ENCODE assay signal across 11 cellular contexts in genomic region chr10:44965104-44965503, GRCh38. TPM values are rescaled to one million over a fixed set of nuclear protein-coding genes. Genes with fewer than 3 reads are reported as not detected.
DNase-seq lines count a peak whose midpoint lies in the region; ATAC-seq, FAIRE-seq and TF ChIP-seq lines count a peak whose summit lies in the region.
"Had no signal": no experiment of that assay in that cellular context is flagged by ENCODE, and none has a peak within 500 bp of the region (broad histone marks: within the 10 kb centered on the region; RNA-seq: fewer than 3 reads in every experiment).

No MANE protein-coding gene starts in this region.

- DNase-seq in GM13977 (ENCODE audit: low spot score) = peak; percentile 1
- no peak for DNase-seq in WTC11 (ENCODE audit: low spot score)
- no peak for DNase-seq in immature natural killer cell
- DNase-seq in spleen = no peak
- DNase-seq in SKM-1 treated with dmso at 0.1 percent for 144 hours (lab: John Stamatoyannopoulos, UW; ENCODE audit: unreplicated experiment) = no peak
- no peak for DNase-seq in sciatic nerve (ENCODE audit: low spot score)
- DNase-seq in AML-193 (lab: John Stamatoyannopoulos, UW) = no peak
- DNase-seq in GM19239 (ENCODE audit: insufficient read length, low spot score) = no peak
- DNase-seq: brain microvascular endothelial cell had no signal

- TF ChIP-seq POLR2A in spleen (IDR thresholded peaks at IDR 0.05) = no peak

- peak overlapping the region in 6 of 8 donors; percentile 67 to 93 (median 88) for H3K27ac ChIP-seq in spleen
- H3K27ac ChIP-seq: brain microvascular endothelial cell, epithelial cell of prostate had no signal

- 90 to 100% (median 96%) methylated on average over 1 of the region's 1 CpG for WGBS in spleen, 5 donors

- TF ChIP-seq CTCF in GM13977 (IDR thresholded peaks at IDR 0.05; ENCODE audit: extremely low read depth, insufficient read depth, missing control alignments) (no peak), WTC11 (IDR thresholded peaks at IDR 0.05) (no peak), spleen (IDR thresholded peaks at IDR 0.05 in 8 of 11, conservative IDR thresholded peaks at IDR 0.05 in 3 of 11) (no peak)

- intact Hi-C loops in spleen (cut with DNase I; ENCODE audit: low total_unique reads) = no loop called here
- intact Hi-C loops in sciatic nerve (cut with DNase I) = no loop called here

- in situ Hi-C loops in GM13977 (cut with MboI; ENCODE audit: low pct_unique_long_range_greater_than_20kb, low sequenced_read_pairs, unreplicated experiment) = no loop called here

- no peak for FAIRE-seq in GM19239 (lab: Jason Lieb, UNC)

- CTCF ChIA-PET in WTC11 (lab: Charles Lee) = interaction anchor here (0.9 to 3.6 kb wide), 9 partner anchors 8 to 40 kb away, joined by 3 to 25 read pairs (median 7); no protein-coding TSS in a partner anchor

- POLR2A ChIA-PET in WTC11 (lab: Charles Lee) = no interaction called here

- H3K36me3 Mint-ChIP-seq in WTC11 (peaks cover 11% of the 10 kb centered on the region), immature natural killer cell (peaks cover 4 to 13% (median 9%) of the 10 kb centered on the region in 3 donors)

- peak overlapping the region; percentile 69 for H3K27ac Mint-ChIP-seq in WTC11
- peak overlapping the region; percentile 37 to 86 (median 72) for H3K27ac Mint-ChIP-seq in immature natural killer cell

- H3K9me3 Mint-ChIP-seq in WTC11 = no peaks in the 10 kb centered on the region
- H3K9me3 Mint-ChIP-seq in immature natural killer cell = no peaks in the 10 kb centered on the region

- H3K27me3 ChIP-seq in spleen (replicated peaks in 1 of 7) = no peaks in the 10 kb centered on the region
- H3K27me3 ChIP-seq: brain microvascular endothelial cell had no signal

- H3K9me3 ChIP-seq in spleen = no peaks in the 10 kb centered on the region

- H3K36me3 ChIP-seq in spleen = peaks cover 0 to 5% (median 0%) of the 10 kb centered on the region in 6 donors
- H3K36me3 ChIP-seq: brain microvascular endothelial cell had no signal

- ATAC-seq in WTC11 (peak; percentile 41), sciatic nerve (no peak)

- peaks cover 41 to 100% (median 87%) of the 10 kb centered on the region in 6 donors for H3K4me1 ChIP-seq in spleen

- no peak overlapping the region for H3K4me3 ChIP-seq in spleen

- H3K4me1 Mint-ChIP-seq in WTC11 (peaks cover 83% of the 10 kb centered on the region), immature natural killer cell (peaks cover 98 to 99% of the 10 kb centered on the region in 2 donors)

- H3K27me3 Mint-ChIP-seq in WTC11 (ENCODE audit: low read depth) = peaks cover 7% of the 10 kb centered on the region
- H3K27me3 Mint-ChIP-seq in immature natural killer cell (ENCODE audit: low read depth in 3 of 3) = peaks cover 3 to 10% (median 6%) of the 10 kb centered on the region in 3 donors

- H3K4me3 Mint-ChIP-seq in WTC11 = peak overlapping the region; percentile 32; the same call in 1 of the 2 replicates
- H3K4me3 Mint-ChIP-seq in immature natural killer cell = peak overlapping the region in 3 of 5 donors; percentile 51 to 79 (median 65)

TF ChIP-seq in WTC11, 78 proteins besides CTCF, POLR2A, EP300 and RAD21:
- TF ChIP-seq EMX1 (CRISPR knock-in tag; IDR thresholded peaks at IDR 0.05) = no peak
- TF ChIP-seq, protein P1, sequence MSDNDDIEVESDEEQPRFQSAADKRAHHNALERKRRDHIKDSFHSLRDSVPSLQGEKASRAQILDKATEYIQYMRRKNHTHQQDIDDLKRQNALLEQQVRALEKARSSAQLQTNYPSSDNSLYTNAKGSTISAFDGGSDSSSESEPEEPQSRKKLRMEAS (CRISPR knock-in tag; IDR thresholded peaks at IDR 0.05) = no peak
- TF ChIP-seq ZNF423 (CRISPR knock-in tag; IDR thresholded peaks at IDR 0.05) = no peak
- TF ChIP-seq TEAD1 (CRISPR knock-in tag; IDR thresholded peaks at IDR 0.05) = no peak
- no peak for TF ChIP-seq ZNF281 (CRISPR knock-in tag; IDR thresholded peaks at IDR 0.05)
- no peak for TF ChIP-seq RORB (CRISPR knock-in tag; IDR thresholded peaks at IDR 0.05)
- TF ChIP-seq ZBTB21 (CRISPR knock-in tag; IDR thresholded peaks at IDR 0.05; ENCODE audit: borderline replicate concordance) = no peak
- no peak for TF ChIP-seq NR3C1 (CRISPR knock-in tag; conservative IDR thresholded peaks at IDR 0.05; ENCODE audit: low read depth)
- TF ChIP-seq, protein P2, sequence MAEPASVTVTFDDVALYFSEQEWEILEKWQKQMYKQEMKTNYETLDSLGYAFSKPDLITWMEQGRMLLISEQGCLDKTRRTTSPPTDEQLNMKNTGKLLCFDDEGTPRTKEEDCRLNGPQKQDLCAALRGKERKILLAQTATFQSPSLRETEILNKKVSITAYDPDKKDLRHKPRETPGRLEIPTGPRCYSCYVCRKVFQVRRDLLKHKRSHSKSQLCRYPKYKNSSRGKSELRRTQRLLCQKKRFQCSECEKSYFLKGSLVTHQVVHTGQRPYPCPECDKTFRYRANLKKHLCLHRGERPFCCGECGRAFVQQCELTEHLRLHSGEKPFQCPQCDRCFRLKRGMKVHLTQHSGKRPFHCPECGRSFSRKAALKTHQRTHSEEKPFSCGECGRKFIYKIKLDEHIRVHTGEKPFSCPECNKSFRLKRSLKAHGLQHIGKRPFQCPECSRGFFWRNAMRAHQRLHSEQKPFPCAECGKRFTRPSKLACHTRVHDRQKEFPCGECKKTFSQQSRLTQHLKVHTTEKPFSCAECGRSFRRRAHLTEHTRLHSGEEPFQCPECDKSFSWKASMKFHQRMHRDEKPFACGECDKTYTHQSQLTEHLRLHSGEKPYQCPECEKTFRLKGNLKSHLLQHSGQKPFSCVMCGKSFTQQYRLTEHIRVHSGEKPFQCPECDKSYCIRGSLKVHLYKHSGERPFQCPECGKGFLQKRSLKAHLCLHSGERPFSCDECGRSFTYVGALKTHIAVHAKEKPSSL (CRISPR knock-in tag; conservative IDR thresholded peaks at IDR 0.05) = no peak
- no peak for TF ChIP-seq ZNF121 (CRISPR knock-in tag; IDR thresholded peaks at IDR 0.05)
- no peak for TF ChIP-seq ZNF263 (CRISPR knock-in tag; IDR thresholded peaks at IDR 0.05; ENCODE audit: low read depth)
- no peak for TF ChIP-seq ATF1 (CRISPR knock-in tag; IDR thresholded peaks at IDR 0.05)
- TF ChIP-seq NFYB (CRISPR knock-in tag; conservative IDR thresholded peaks at IDR 0.05; ENCODE audit: low read depth) = no peak
- TF ChIP-seq, protein P3, sequence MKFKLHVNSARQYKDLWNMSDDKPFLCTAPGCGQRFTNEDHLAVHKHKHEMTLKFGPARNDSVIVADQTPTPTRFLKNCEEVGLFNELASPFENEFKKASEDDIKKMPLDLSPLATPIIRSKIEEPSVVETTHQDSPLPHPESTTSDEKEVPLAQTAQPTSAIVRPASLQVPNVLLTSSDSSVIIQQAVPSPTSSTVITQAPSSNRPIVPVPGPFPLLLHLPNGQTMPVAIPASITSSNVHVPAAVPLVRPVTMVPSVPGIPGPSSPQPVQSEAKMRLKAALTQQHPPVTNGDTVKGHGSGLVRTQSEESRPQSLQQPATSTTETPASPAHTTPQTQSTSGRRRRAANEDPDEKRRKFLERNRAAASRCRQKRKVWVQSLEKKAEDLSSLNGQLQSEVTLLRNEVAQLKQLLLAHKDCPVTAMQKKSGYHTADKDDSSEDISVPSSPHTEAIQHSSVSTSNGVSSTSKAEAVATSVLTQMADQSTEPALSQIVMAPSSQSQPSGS (CRISPR knock-in tag; IDR thresholded peaks at IDR 0.05; ENCODE audit: borderline replicate concordance, low read depth) = no peak
- no peak for TF ChIP-seq NFATC4 (CRISPR knock-in tag; IDR thresholded peaks at IDR 0.05)
TF ChIP-seq in WTC11: peak in this region for 0.

RNA-seq across cellular contexts. Expression of gene RASSF4, which starts 5.5 kb away (rescaled TPM):
- 15.7 to 16.7 TPM (median 16.2 TPM) in 3 replicates for total RNA-seq in WTC11 (2021)
- 10 to 100 TPM; 36.7 to 45.6 (median 38.0) TPM for polyA plus RNA-seq in immature natural killer cell
- 10 to 100 TPM; 70.8 to 96.2 (median 73.7) TPM for total RNA-seq in spleen
- polyA plus RNA-seq in spleen = 10 to 100 TPM; 36.7 to 61.0 (median 38.2) TPM
- 63.7 TPM for total RNA-seq in sciatic nerve

RNA-seq across cellular contexts. Expression of gene DEPP1, which starts 13.5 kb away (rescaled TPM):
- total RNA-seq in WTC11 (2021) = 1.6 to 2.1 TPM (median 1.6 TPM) in 3 replicates
- polyA plus RNA-seq in immature natural killer cell = not detected
- total RNA-seq in spleen = 10 to 100 TPM in 6 of 7 donors, 1 to 10 TPM in 1; 9.5 to 90.1 (median 21.1) TPM
- 10 to 100 TPM; 13.3 to 36.5 (median 15.7) TPM for polyA plus RNA-seq in spleen
- 190 TPM for total RNA-seq in sciatic nerve

RNA-seq across cellular contexts. Expression of gene ZNF22, which starts 35.6 kb away (rescaled TPM):
- total RNA-seq in WTC11 (2021) = 31.0 to 36.8 TPM (median 35.9 TPM) in 3 replicates
- polyA plus RNA-seq in immature natural killer cell = 10 to 100 TPM; 53.4 to 73.5 (median 58.8) TPM
- 10 to 100 TPM; 22.7 to 28.3 (median 25.8) TPM for total RNA-seq in spleen
- 10 to 100 TPM; 25.9 to 33.6 (median 31.5) TPM for polyA plus RNA-seq in spleen
- total RNA-seq in sciatic nerve = 24.9 TPM

RNA-seq across cellular contexts. Expression of gene TMEM72, which starts 54.0 kb away (rescaled TPM):
- total RNA-seq in WTC11 (2021) = 0.11 TPM in 1 of 3 replicates, not detected in the others
- polyA plus RNA-seq in immature natural killer cell = not detected
- total RNA-seq in spleen = not detected
- polyA plus RNA-seq in spleen = under 1 TPM in 1 of 3 donors, not detected in 2; 0.04 TPM
- not detected for total RNA-seq in sciatic nerve
- total RNA-seq: mucosa of gallbladder had no signal
